14 cellular contexts compared by ENCODE assay signal in genomic region chr6:6857528-6857927, GRCh38.
DNase-seq lines count a peak whose midpoint lies in the region; ATAC-seq and TF ChIP-seq lines count a peak whose summit lies in the region.
"Had no signal": no experiment of that assay in that cellular context is flagged by ENCODE, and none has a peak within 500 bp of the region (broad histone marks: within the 10 kb centered on the region; RNA-seq: fewer than 3 reads in every experiment).

No MANE protein-coding gene starts in this region.

- no peak overlapping the region for H4K8ac ChIP-seq in H9 (replicated peaks; ENCODE audit: insufficient read length, low read depth, low read length)

- TF ChIP-seq EP300 in gastroesophageal sphincter (IDR thresholded peaks at IDR 0.05): no peak

- H3K18ac ChIP-seq in H9 (ENCODE audit: insufficient read length, low read depth, low read length): peak overlapping the region; percentile 41

- H3K4me1 ChIP-seq in H9 (ENCODE audit: insufficient read depth, low read length): peaks cover 6% of the 10 kb centered on the region; the same call in 1 of the 2 replicates
- H3K4me1 ChIP-seq in gastroesophageal sphincter: peaks cover 0 to 14% (median 10%) of the 10 kb centered on the region in 3 donors
- no peaks in the 10 kb centered on the region for H3K4me1 ChIP-seq in aorta (ENCODE audit: control insufficient read depth in 1 of 2, insufficient read depth in 2 of 2, low read length in 2 of 2)

- no peaks in the 10 kb centered on the region for H3K23me2 ChIP-seq in H9 (ENCODE audit: insufficient read length, low read depth, low read length, poor library complexity, severe bottlenecking)

- H3K9me3 Mint-ChIP-seq in H9: no peaks in the 10 kb centered on the region; a peak in 1 of 5 replicates
- no peaks in the 10 kb centered on the region for H3K9me3 Mint-ChIP-seq in activated B cell treated with CpG ODN at 0.5 μM for 24 hours
- H3K9me3 Mint-ChIP-seq in stimulated activated memory B cell treated with anti-CD40 and anti-IgM and Interleukin-4, amounts not matched to agents 10 μg/mL and 1 μg/mL and 100 μg/mL, for 72 hours: no peaks in the 10 kb centered on the region
- H3K9me3 Mint-ChIP-seq: nephron progenitor cell had no signal

- H3K36me3 ChIP-seq in gastroesophageal sphincter (no peaks in the 10 kb centered on the region), aorta (ENCODE audit: control insufficient read depth in 1 of 2, insufficient read depth in 2 of 2, low read length in 1 of 2) (no peaks in the 10 kb centered on the region)

- H2BK15ac ChIP-seq in H9 (ENCODE audit: low read depth, low read length): no peak overlapping the region

- intact Hi-C loops in activated B cell treated with CpG ODN at 0.5 μM for 24 hours (cut with micrococcal nuclease) (loop anchor here (5.0 kb wide), 1 partner anchor 40 kb away; no protein-coding TSS in a partner anchor), aorta (cut with DNase I) (no loop called here)

- H3T11ph ChIP-seq in H9 (ENCODE audit: low read length): no peak overlapping the region

- H3K27ac Mint-ChIP-seq in H9: no peak overlapping the region
- H3K27ac Mint-ChIP-seq in activated B cell treated with CpG ODN at 0.5 μM for 24 hours: no peak overlapping the region
- H3K27ac Mint-ChIP-seq in stimulated activated memory B cell treated with anti-CD40 and anti-IgM and Interleukin-4, amounts not matched to agents 10 μg/mL and 1 μg/mL and 100 μg/mL, for 72 hours: peak overlapping the region; percentile 96
- H3K27ac Mint-ChIP-seq: nephron progenitor cell had no signal

- no peak for TF ChIP-seq CTCF in H9 (conservative IDR thresholded peaks at IDR 0.05)
- TF ChIP-seq CTCF in activated B cell treated with CpG ODN at 0.5 μM for 24 hours (IDR thresholded peaks at IDR 0.05): no peak
- no peak for TF ChIP-seq CTCF in gastroesophageal sphincter (IDR thresholded peaks at IDR 0.05)

- H3K14ac ChIP-seq in H9 (ENCODE audit: insufficient read depth, low read length): no peak overlapping the region

- no peak overlapping the region for H2AK5ac ChIP-seq in H9 (ENCODE audit: insufficient read length, low read length)

- H3K4me2 ChIP-seq in H9 (ENCODE audit: insufficient read depth, insufficient read length, low read length): peak overlapping the region; percentile 15

- H3K79me1 ChIP-seq in H9 (ENCODE audit: insufficient read depth, low read depth, low read length, poor library complexity, severe bottlenecking): no peaks in the 10 kb centered on the region

- H3K4me1 Mint-ChIP-seq in H9 (peaks cover 21 to 27% of the 10 kb centered on the region in 2 experiments), activated B cell treated with CpG ODN at 0.5 μM for 24 hours (peaks cover 33% of the 10 kb centered on the region)
- H3K4me1 Mint-ChIP-seq in stimulated activated memory B cell treated with anti-CD40 and anti-IgM and Interleukin-4, amounts not matched to agents 10 μg/mL and 1 μg/mL and 100 μg/mL, for 72 hours: peaks cover 31% of the 10 kb centered on the region

- H3K27ac ChIP-seq in H9 (ENCODE audit: insufficient read length, low read depth, low read length) (no peak overlapping the region), gastroesophageal sphincter (no peak overlapping the region), aorta (ENCODE audit: low read depth in 1 of 2, low read length in 2 of 2) (no peak overlapping the region)
- H3K27ac ChIP-seq: GM23248, psoas muscle had no signal

- H3K4me3 Mint-ChIP-seq in H9 (no peak overlapping the region), activated B cell treated with CpG ODN at 0.5 μM for 24 hours (peak overlapping the region; percentile 5)
- H3K4me3 Mint-ChIP-seq in stimulated activated memory B cell treated with anti-CD40 and anti-IgM and Interleukin-4, amounts not matched to agents 10 μg/mL and 1 μg/mL and 100 μg/mL, for 72 hours: peak overlapping the region; percentile 70

- DNase-seq in H9 (no peak), activated B cell treated with CpG ODN at 0.5 μM for 24 hours (no peak), hippocampal formation (lab: John Stamatoyannopoulos, UW) (no peak), ureter (ENCODE audit: low spot score) (no peak), aorta (no peak)
- DNase-seq: activated effector memory CD4-positive, alpha-beta T cell treated with Interleukin-2 at 50 U/mL for 16 hours; NCI-H1930; NCI-H510A treated with DMSO at 0.1 percent for 48 hours had no signal

- H3K79me2 ChIP-seq in H9 (ENCODE audit: insufficient read depth, low read length): no peaks in the 10 kb centered on the region

- H4K91ac ChIP-seq in H9 (ENCODE audit: insufficient read length, low read depth, low read length): no peak overlapping the region

- no peak overlapping the region for H3K4me3 ChIP-seq in gastroesophageal sphincter
- H3K4me3 ChIP-seq in aorta (ENCODE audit: low read length in 2 of 2): no peak overlapping the region
- H3K4me3 ChIP-seq: GM23248 had no signal

- peaks cover 5% of the 10 kb centered on the region for H3K27me3 Mint-ChIP-seq in H9 (ENCODE audit: low read depth)
- H3K27me3 Mint-ChIP-seq in activated B cell treated with CpG ODN at 0.5 μM for 24 hours: no peaks in the 10 kb centered on the region
- no peaks in the 10 kb centered on the region for H3K27me3 Mint-ChIP-seq in stimulated activated memory B cell treated with anti-CD40 and anti-IgM and Interleukin-4, amounts not matched to agents 10 μg/mL and 1 μg/mL and 100 μg/mL, for 72 hours

- H2BK5ac ChIP-seq in H9 (ENCODE audit: insufficient read length, low read length): no peak overlapping the region

- no peak overlapping the region for H3K4ac ChIP-seq in H9 (ENCODE audit: low read depth, low read length)

- no peak overlapping the region for H2BK12ac ChIP-seq in H9 (ENCODE audit: insufficient read length, low read depth, low read length)

- H4K20me1 ChIP-seq in H9 (ENCODE audit: control insufficient read depth, insufficient read depth, insufficient read length): no peaks in the 10 kb centered on the region

- TF ChIP-seq POLR2A in gastroesophageal sphincter (IDR thresholded peaks at IDR 0.05): no peak

- no peaks in the 10 kb centered on the region for H3K36me3 Mint-ChIP-seq in H9 (ENCODE audit: insufficient read depth in 1 of 3, low read depth in 3 of 3)
- H3K36me3 Mint-ChIP-seq in activated B cell treated with CpG ODN at 0.5 μM for 24 hours (ENCODE audit: low read depth): no peaks in the 10 kb centered on the region
- no peaks in the 10 kb centered on the region for H3K36me3 Mint-ChIP-seq in stimulated activated memory B cell treated with anti-CD40 and anti-IgM and Interleukin-4, amounts not matched to agents 10 μg/mL and 1 μg/mL and 100 μg/mL, for 72 hours

- H3K23ac ChIP-seq in H9 (ENCODE audit: insufficient read length, low read depth, low read length): no peak overlapping the region

- POLR2A ChIA-PET in activated B cell treated with CpG ODN at 0.5 μM for 24 hours (lab: Charles Lee): no interaction called here

- CTCF ChIA-PET in activated B cell treated with CpG ODN at 0.5 μM for 24 hours (lab: Charles Lee): no interaction called here

- H2BK120ac ChIP-seq in H9 (ENCODE audit: low read depth, low read length, poor library complexity, severe bottlenecking): no peak overlapping the region

- H3K56ac ChIP-seq in H9 (ENCODE audit: insufficient read length, low read depth, low read length): no peak overlapping the region

- H2AFZ ChIP-seq in H9 (ENCODE audit: low read length): no peak overlapping the region

- no CpG with 5 or more reads among the region's 5 CpGs for WGBS in H9 (ENCODE audit: extremely low coverage, insufficient read length, low lambda C conversion rate)
- 75% methylated on average over 5 of the region's 5 CpGs; no CpG with 5 or more reads in 1 of the 2 donors for WGBS in gastroesophageal sphincter (ENCODE audit: low coverage in 1 of 2), 2 donors
- WGBS in aorta, 2 donors: 69 to 83% methylated on average over 5 of the region's 5 CpGs

- H3K9ac ChIP-seq in H9 (ENCODE audit: extremely low read depth, insufficient read length, low read length): no peak overlapping the region
- H3K9ac ChIP-seq: GM23248 had no signal

- ATAC-seq in activated B cell treated with CpG ODN at 0.5 μM for 24 hours (ENCODE audit: low read depth) (no peak), gastroesophageal sphincter (peak; percentile 2), aorta (ENCODE audit: low FRiP score) (no peak), GM19467 (IDR thresholded peaks at IDR 0.05; ENCODE audit: unreplicated experiment) (no peak)
- ATAC-seq in stimulated activated memory B cell treated with anti-CD40 and anti-IgM and Interleukin-4, amounts not matched to agents 10 μg/mL and 1 μg/mL and 100 μg/mL, for 72 hours: no peak

- H4K5ac ChIP-seq in H9 (ENCODE audit: insufficient read length, low read depth, low read length): no peak overlapping the region

- H2BK20ac ChIP-seq in H9 (ENCODE audit: low read depth, low read length, poor library complexity, severe bottlenecking): no peak overlapping the region

- H3K9me3 ChIP-seq in H9 (ENCODE audit: control insufficient read depth, low read depth, low read length): no peaks in the 10 kb centered on the region
- H3K9me3 ChIP-seq in gastroesophageal sphincter: no peaks in the 10 kb centered on the region
- H3K9me3 ChIP-seq in aorta (ENCODE audit: control insufficient read depth, low read length): no peaks in the 10 kb centered on the region
- H3K9me3 ChIP-seq: psoas muscle had no signal

- H3K27me3 ChIP-seq in H9 (ENCODE audit: insufficient read depth, low read length): no peaks in the 10 kb centered on the region
- peaks cover 4% of the 10 kb centered on the region for H3K27me3 ChIP-seq in gastroesophageal sphincter
- no peaks in the 10 kb centered on the region for H3K27me3 ChIP-seq in aorta (ENCODE audit: control insufficient read depth in 1 of 2, insufficient read depth in 2 of 2, low read length in 1 of 2)

Comparison
In these comparisons a context has a peak if more than half of its experiments do, and no peak if none do; other contexts are left out.
1. H3K4me3 Mint-ChIP-seq: peak in activated B cell treated with CpG ODN at 0.5 μM for 24 hours (single experiment) and stimulated activated memory B cell treated with anti-CD40 and anti-IgM and Interleukin-4, amounts not matched to agents 10 μg/mL and 1 μg/mL and 100 μg/mL, for 72 hours (single experiment); none in H9 (0 of 2).